In the genomic region with DNA sequence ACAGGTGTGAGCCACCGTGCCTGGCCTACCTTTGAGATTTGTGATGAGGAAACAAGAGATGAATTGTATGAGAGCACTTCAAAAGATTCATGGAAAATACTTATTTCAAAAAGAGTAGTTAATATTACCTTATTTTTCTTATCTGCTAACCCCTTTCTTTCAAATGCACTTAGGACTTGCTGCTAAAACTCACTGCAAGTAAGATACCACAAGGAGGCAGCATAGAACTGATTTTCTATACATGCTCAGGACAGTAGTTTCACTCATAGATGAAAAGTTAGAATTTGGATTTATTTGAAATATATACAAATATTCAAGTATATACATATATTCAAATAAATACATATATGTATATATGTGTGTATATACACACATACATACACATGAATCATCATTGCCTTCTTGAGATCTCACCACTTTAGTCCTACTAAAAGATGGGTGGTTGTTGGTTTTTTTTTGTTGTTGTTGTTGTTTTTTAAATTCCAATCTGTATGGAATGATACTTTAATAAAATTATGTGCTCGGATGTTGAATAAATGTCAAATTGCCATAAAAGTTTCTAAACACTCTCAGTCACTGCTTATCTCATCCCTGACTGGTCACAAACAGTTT, we compare ENCODE assay signal across 8 cellular contexts. TPM values are rescaled to one million over a fixed set of nuclear protein-coding genes. Genes with fewer than 3 reads are reported as not detected.
DNase-seq lines count a peak whose midpoint lies in the region; ATAC-seq and TF ChIP-seq lines count a peak whose summit lies in the region.

No MANE protein-coding gene starts in this region.

- H3K36me3 ChIP-seq in OCI-LY3 (replicated peaks; ENCODE audit: low read depth, low read length): peaks cover 24% of the 10 kb centered on the region

- H3K4me3 ChIP-seq in GM12865 (ENCODE audit: low read depth, low read length): no peak overlapping the region
- H3K4me3 ChIP-seq in OCI-LY3 (ENCODE audit: low read length): no peak overlapping the region
- no peak overlapping the region for H3K4me3 ChIP-seq in choroid plexus epithelial cell (ENCODE audit: low read depth, low read length)

- no peak overlapping the region for H2AFZ ChIP-seq in OCI-LY3 (ENCODE audit: low read depth, low read length)

- H3K27ac Mint-ChIP-seq in naive thymus-derived CD8-positive, alpha-beta T cell: peak overlapping the region in 9 of 10 donors; percentile 49 to 95 (median 80)

- TF ChIP-seq CTCF in GM12865 (IDR thresholded peaks at IDR 0.05; ENCODE audit: insufficient read depth, low read depth, low read length, missing control alignments) (peak; percentile 58), OCI-LY3 (IDR thresholded peaks at IDR 0.05; ENCODE audit: low read depth, low read length) (peak; percentile 67), choroid plexus epithelial cell (conservative IDR thresholded peaks at IDR 0.05; ENCODE audit: low read depth, low read length) (peak; percentile 72)

- H3K79me2 ChIP-seq in OCI-LY3 (ENCODE audit: low read length): peaks cover 11% of the 10 kb centered on the region

- H3K27ac ChIP-seq in OCI-LY3 (ENCODE audit: low read length): no peak overlapping the region

- POLR2A ChIA-PET in naive thymus-derived CD8-positive, alpha-beta T cell (lab: Charles Lee): interaction anchor here (0.7 kb wide), 1 partner anchor 535 kb away, joined by 3 read pairs; no protein-coding TSS in a partner anchor

- H3K4me1 ChIP-seq in OCI-LY3 (ENCODE audit: low read length): peaks cover 17% of the 10 kb centered on the region

- no peak overlapping the region for H3K4me2 ChIP-seq in OCI-LY3 (ENCODE audit: low read length)

- peak overlapping the region; percentile 25 to 96 (median 68) for H3K4me3 Mint-ChIP-seq in naive thymus-derived CD8-positive, alpha-beta T cell

- peaks cover 9 to 38% (median 13%) of the 10 kb centered on the region in 3 donors for H3K36me3 Mint-ChIP-seq in naive thymus-derived CD8-positive, alpha-beta T cell

- H3K9me3 ChIP-seq in OCI-LY3 (ENCODE audit: insufficient read depth, low read length): no peaks in the 10 kb centered on the region

- H3K27me3 Mint-ChIP-seq in naive thymus-derived CD8-positive, alpha-beta T cell: no peaks in the 10 kb centered on the region

- H3K9me3 Mint-ChIP-seq in naive thymus-derived CD8-positive, alpha-beta T cell: no peaks in the 10 kb centered on the region

- H3K9ac ChIP-seq in OCI-LY3 (ENCODE audit: low read length): no peak overlapping the region

- DNase-seq in Ammon's horn (ENCODE audit: low spot score) (peak; percentile 47), GM12865 (ENCODE audit: low read depth) (peak; percentile 59), choroid plexus epithelial cell (ENCODE audit: low read depth) (peak; percentile 86), GF-D8 (lab: John Stamatoyannopoulos, UW) (no peak)
- DNase-seq in naive thymus-derived CD8-positive, alpha-beta T cell: peak in 3 of 10 donors; percentile 33 to 49 (median 45)

- H4K20me1 ChIP-seq in OCI-LY3 (ENCODE audit: insufficient read depth, low read length): no peaks in the 10 kb centered on the region

- no peaks in the 10 kb centered on the region for H3K27me3 ChIP-seq in OCI-LY3 (ENCODE audit: low read depth, low read length)

- peaks cover 14 to 49% (median 45%) of the 10 kb centered on the region in 4 donors for H3K4me1 Mint-ChIP-seq in naive thymus-derived CD8-positive, alpha-beta T cell

- no peak for ATAC-seq in naive thymus-derived CD8-positive, alpha-beta T cell
- ATAC-seq in GM21515 (IDR thresholded peaks at IDR 0.05; ENCODE audit: unreplicated experiment) (no peak), HG03460 (IDR thresholded peaks at IDR 0.05; ENCODE audit: unreplicated experiment) (no peak)

RNA-seq across cellular contexts. Expression of a gene that starts 2.4 kb away (rescaled TPM):
- 100 to 1,000 TPM; 132 to 143 TPM for total RNA-seq in naive thymus-derived CD8-positive, alpha-beta T cell
- 100 to 1,000 TPM; 146 to 151 (median 147) TPM for polyA plus RNA-seq in naive thymus-derived CD8-positive, alpha-beta T cell

RNA-seq across cellular contexts. Expression of a gene that starts 33.2 kb away (rescaled TPM):
- not detected for total RNA-seq in naive thymus-derived CD8-positive, alpha-beta T cell
- polyA plus RNA-seq in naive thymus-derived CD8-positive, alpha-beta T cell: not detected

RNA-seq across cellular contexts. Expression of a gene that starts 54.3 kb away (rescaled TPM):
- 10 to 100 TPM; 16.7 to 17.3 TPM for total RNA-seq in naive thymus-derived CD8-positive, alpha-beta T cell
- polyA plus RNA-seq in naive thymus-derived CD8-positive, alpha-beta T cell: 1 to 10 TPM; 1.6 to 5.8 (median 5.4) TPM
